In genomic region chr13:112608212-112608611, GRCh38 we compare ENCODE assay signal across 28 cellular contexts.
"Had no signal": no experiment of that assay in that cellular context is flagged by ENCODE, and none has a peak within 500 bp of the region (broad histone marks: within the 10 kb centered on the region; RNA-seq: fewer than 3 reads in every experiment).

No MANE protein-coding gene starts in this region.

- H3K36me3 ChIP-seq: ovary, right lobe of liver, sigmoid colon, stomach, thoracic aorta, thyroid gland, tibial nerve, upper lobe of left lung, vagina had no signal

- H3K9ac ChIP-seq: parathyroid adenoma had no signal

- H2AFZ ChIP-seq: parathyroid adenoma had no signal

- DNase-seq: naive thymus-derived CD4-positive, alpha-beta T cell; natural killer cell; occipital lobe; ovary; posterior cingulate gyrus; psoas muscle; right cardiac atrium; right lobe of liver; sigmoid colon; small intestine; stimulated activated CD4-positive, alpha-beta T cell treated with anti-CD3 and anti-CD28 coated beads, Interleukin-15, amount 100 ng/mL, for 24 hours; stimulated activated CD4-positive, alpha-beta T cell treated with anti-CD3 and anti-CD28 coated beads, Interleukin-2, amount 100 ng/mL, for 24 hours; stimulated activated CD4-positive, alpha-beta T cell treated with anti-CD3 and anti-CD28 coated beads, Interleukin-2, amount 100 ng/mL, for 48 hours; stimulated activated CD4-positive, alpha-beta T cell treated with anti-CD3 and anti-CD28 coated beads, Interleukin-4, amount 100 ng/mL, for 24 hours; stimulated activated naive B cell treated with anti-CD40 and anti-IgM and Interleukin-4, amounts not matched to agents 10 μg/mL and 1 μg/mL and 100 μg/mL, for 72 hours; stimulated activated naive CD4-positive, alpha-beta T cell treated with Interleukin-2 at 50 U/mL for 16 hours; stomach; thyroid gland; trophoblast cell had no signal

- H3K36me3 Mint-ChIP-seq: natural killer cell; stimulated activated effector memory CD8-positive, alpha-beta T cell treated with anti-CD3 and anti-CD28 coated beads, Interleukin-12 subunit alpha, Interleukin-12 subunit beta, amount 100 ng/mL, for 72 hours; stimulated activated naive B cell treated with anti-CD40 and anti-IgM and Interleukin-4, amounts not matched to agents 10 μg/mL and 1 μg/mL and 100 μg/mL, for 72 hours had no signal

- ATAC-seq: naive thymus-derived CD4-positive, alpha-beta T cell; natural killer cell; psoas muscle; right cardiac atrium; right lobe of liver; stimulated activated effector memory CD8-positive, alpha-beta T cell treated with anti-CD3 and anti-CD28 coated beads, Interleukin-12 subunit alpha, Interleukin-12 subunit beta, amount 100 ng/mL, for 72 hours; stimulated activated naive B cell treated with anti-CD40 and anti-IgM and Interleukin-4, amounts not matched to agents 10 μg/mL and 1 μg/mL and 100 μg/mL, for 72 hours had no signal

- H3K27ac Mint-ChIP-seq: naive thymus-derived CD4-positive, alpha-beta T cell; natural killer cell; nephron; progenitor cell of endocrine pancreas; stimulated activated effector memory CD8-positive, alpha-beta T cell treated with anti-CD3 and anti-CD28 coated beads, Interleukin-12 subunit alpha, Interleukin-12 subunit beta, amount 100 ng/mL, for 72 hours; stimulated activated naive B cell treated with anti-CD40 and anti-IgM and Interleukin-4, amounts not matched to agents 10 μg/mL and 1 μg/mL and 100 μg/mL, for 72 hours; stimulated activated naive CD8-positive, alpha-beta T cell treated with anti-CD3 and anti-CD28 coated beads, Interleukin-15, Interleukin-2, amounts not matched to agents 100 ng/mL and 50 ng/mL, for 24 hours had no signal

- H3K4me3 ChIP-seq: ovary, psoas muscle, right lobe of liver, sigmoid colon, stomach, thoracic aorta, thyroid gland, tibial nerve, upper lobe of left lung, vagina had no signal

- H3K27me3 ChIP-seq: ovary, right lobe of liver, sigmoid colon, thyroid gland, tibial nerve, upper lobe of left lung, vagina had no signal

- H3K4me3 Mint-ChIP-seq: naive thymus-derived CD4-positive, alpha-beta T cell; natural killer cell; nephron; stimulated activated effector memory CD8-positive, alpha-beta T cell treated with anti-CD3 and anti-CD28 coated beads, Interleukin-12 subunit alpha, Interleukin-12 subunit beta, amount 100 ng/mL, for 72 hours; stimulated activated naive B cell treated with anti-CD40 and anti-IgM and Interleukin-4, amounts not matched to agents 10 μg/mL and 1 μg/mL and 100 μg/mL, for 72 hours; stimulated activated naive CD8-positive, alpha-beta T cell treated with anti-CD3 and anti-CD28 coated beads, Interleukin-15, Interleukin-2, amounts not matched to agents 100 ng/mL and 50 ng/mL, for 24 hours had no signal

- H3K4me1 ChIP-seq: parathyroid adenoma, right lobe of liver had no signal

- H3K9me3 Mint-ChIP-seq: naive thymus-derived CD4-positive, alpha-beta T cell; natural killer cell; stimulated activated effector memory CD8-positive, alpha-beta T cell treated with anti-CD3 and anti-CD28 coated beads, Interleukin-12 subunit alpha, Interleukin-12 subunit beta, amount 100 ng/mL, for 72 hours; stimulated activated naive B cell treated with anti-CD40 and anti-IgM and Interleukin-4, amounts not matched to agents 10 μg/mL and 1 μg/mL and 100 μg/mL, for 72 hours; stimulated activated naive CD8-positive, alpha-beta T cell treated with anti-CD3 and anti-CD28 coated beads, Interleukin-15, Interleukin-2, amounts not matched to agents 100 ng/mL and 50 ng/mL, for 24 hours had no signal

- H3K27ac ChIP-seq: ovary, parathyroid adenoma, psoas muscle, right lobe of liver, sigmoid colon, stomach, thoracic aorta, thyroid gland, tibial nerve, upper lobe of left lung, vagina had no signal

- H3K79me2 ChIP-seq: parathyroid adenoma had no signal

- H3K9me3 ChIP-seq: ovary, psoas muscle, right lobe of liver, sigmoid colon, stomach, thoracic aorta, thyroid gland, tibial nerve, upper lobe of left lung, vagina had no signal
